ENCODE assay signal across 21 cellular contexts in genomic region chr1:12574757-12575139, GRCh38. TPM values are rescaled to one million over a fixed set of nuclear protein-coding genes. Genes with fewer than 3 reads are reported as not detected.
A peak's percentile ranks its signal among the peaks of the same experiment; 100 is the strongest.
DNase-seq lines count a peak whose midpoint lies in the region; ATAC-seq and TF ChIP-seq lines count a peak whose summit lies in the region.
"Had no signal": no experiment of that assay in that cellular context is flagged by ENCODE, and none has a peak within 500 bp of the region (broad histone marks: within the 10 kb centered on the region; RNA-seq: fewer than 3 reads in every experiment).

No MANE protein-coding gene starts in this region.

- H3K27me3 ChIP-seq in right cardiac atrium (ENCODE audit: control insufficient read depth, insufficient read depth) (no peaks in the 10 kb centered on the region), MG63 (no peaks in the 10 kb centered on the region)
- H3K27me3 ChIP-seq: BLaER1 treated with 17β-estradiol and CSF1 and Interleukin-3, amounts not matched to agents 10 nM and 100 nM had no signal

- H3K4me3 ChIP-seq in right cardiac atrium (ENCODE audit: low read length) (no peak overlapping the region), MG63 (no peak overlapping the region)
- H3K4me3 ChIP-seq: BLaER1 treated with 17β-estradiol and CSF1 and Interleukin-3, amounts not matched to agents 10 nM and 100 nM; GM23248 had no signal

- H3K4me3 Mint-ChIP-seq in mesothelial cell of epicardium = no peak overlapping the region
- H3K4me3 Mint-ChIP-seq: CD4-positive, alpha-beta memory T cell had no signal

- intact Hi-C loops in left ventricle myocardium superior (cut with micrococcal nuclease) = no loop called here
- intact Hi-C loops in right cardiac atrium (cut with DNase I) = no loop called here

- H3K9me3 Mint-ChIP-seq in mesothelial cell of epicardium = no peaks in the 10 kb centered on the region
- H3K9me3 Mint-ChIP-seq: CD4-positive, alpha-beta memory T cell had no signal

- ATAC-seq in left ventricle myocardium superior (no peak), right cardiac atrium (no peak), GM21528 (IDR thresholded peaks at IDR 0.05; ENCODE audit: low FRiP score, unreplicated experiment) (no peak)

- peaks cover 97% of the 10 kb centered on the region for H3K36me3 ChIP-seq in MG63
- H3K36me3 ChIP-seq: BLaER1 treated with 17β-estradiol and CSF1 and Interleukin-3, amounts not matched to agents 10 nM and 100 nM had no signal

- H3K27me3 Mint-ChIP-seq in mesothelial cell of epicardium (ENCODE audit: low read depth) = no peaks in the 10 kb centered on the region
- H3K27me3 Mint-ChIP-seq: CD4-positive, alpha-beta memory T cell had no signal

- H3K4me1 Mint-ChIP-seq in mesothelial cell of epicardium = peaks cover 8% of the 10 kb centered on the region

- H3K9me3 ChIP-seq in right cardiac atrium (ENCODE audit: control insufficient read depth, low read length) (no peaks in the 10 kb centered on the region), MG63 (no peaks in the 10 kb centered on the region)
- H3K9me3 ChIP-seq: BLaER1 treated with 17β-estradiol and CSF1 and Interleukin-3, amounts not matched to agents 10 nM and 100 nM; Caco-2; SK-N-SH had no signal

- peaks cover 71% of the 10 kb centered on the region for H3K36me3 Mint-ChIP-seq in mesothelial cell of epicardium

- H3K27ac ChIP-seq in right cardiac atrium (ENCODE audit: low read length) = no peak overlapping the region
- H3K27ac ChIP-seq in RWPE1 = peak overlapping the region; percentile 56
- H3K27ac ChIP-seq: BLaER1 treated with 17β-estradiol and CSF1 and Interleukin-3, amounts not matched to agents 10 nM and 100 nM; GM23248; KMS-11 had no signal

- POLR2A ChIA-PET in RWPE1 (lab: Yijun Ruan, JAX; ENCODE audit: low non-redundant PET) = no interaction called here

- no peaks in the 10 kb centered on the region for H3K4me1 ChIP-seq in right cardiac atrium (ENCODE audit: control insufficient read depth, insufficient read depth, low read length)
- H3K4me1 ChIP-seq: BLaER1 treated with 17β-estradiol and CSF1 and Interleukin-3, amounts not matched to agents 10 nM and 100 nM; Caco-2 had no signal

- peak; percentile 2 for DNase-seq in left ventricle myocardium superior
- DNase-seq in right cardiac atrium = no peak
- no peak for DNase-seq in RWPE1 (ENCODE audit: low spot score)
- DNase-seq in mesothelial cell of epicardium (ENCODE audit: low spot score in 2 of 2, unreplicated experiment in 2 of 2) = no peak
- no peak for DNase-seq in Ammon's horn (ENCODE audit: low spot score)
- no peak for DNase-seq in MG63
- DNase-seq: Caco-2; CD4-positive, alpha-beta memory T cell; GM23248; H7; NCI-H1092; NCI-H1417 treated with DMSO at 0.1 percent for 48 hours; NCI-H1694 treated with DMSO at 0.1 percent for 48 hours; NCI-H2081; NCI-H2227 treated with DMSO at 0.1 percent for 48 hours; NCI-H526 treated with DMSO at 0.1 percent for 48 hours; SK-N-SH had no signal

- H3K27ac Mint-ChIP-seq in mesothelial cell of epicardium = peak overlapping the region; percentile 93

- 90% methylated on average over 5 of the region's 5 CpGs for WGBS in right cardiac atrium

- CTCF ChIA-PET in RWPE1 (lab: Yijun Ruan, JAX) = interaction anchor here (0.5 to 0.6 kb wide), 2 partner anchors 81 to 331 kb away, joined by 3 read pairs; no protein-coding TSS in a partner anchor

- no peak for TF ChIP-seq CTCF in RWPE1 (conservative IDR thresholded peaks at IDR 0.05; ENCODE audit: low read depth)
- TF ChIP-seq CTCF in mesothelial cell of epicardium (IDR thresholded peaks at IDR 0.05; ENCODE audit: unreplicated experiment) = no peak

RNA-seq across cellular contexts. Expression of gene DHRS3, which starts 43.3 kb away (rescaled TPM):
- total RNA-seq in left ventricle myocardium superior (79.6 TPM), right cardiac atrium (10 to 100 TPM; 83.0 to 97.0 (median 83.5) TPM), mesothelial cell of epicardium (1,067 to 1,086 TPM (median 1,071 TPM) in 3 replicates)
- polyA plus RNA-seq in right cardiac atrium = 53.6 TPM
- 229 and 317 TPM in 2 replicates for total RNA-seq in MG63 (2014; rRNA removed; shearing (Covaris generic); ENCODE audit: low replicate concordance)
- total RNA-seq: A172 had no signal
